ENCODE assay signal across 1 cellular context in the genomic region with DNA sequence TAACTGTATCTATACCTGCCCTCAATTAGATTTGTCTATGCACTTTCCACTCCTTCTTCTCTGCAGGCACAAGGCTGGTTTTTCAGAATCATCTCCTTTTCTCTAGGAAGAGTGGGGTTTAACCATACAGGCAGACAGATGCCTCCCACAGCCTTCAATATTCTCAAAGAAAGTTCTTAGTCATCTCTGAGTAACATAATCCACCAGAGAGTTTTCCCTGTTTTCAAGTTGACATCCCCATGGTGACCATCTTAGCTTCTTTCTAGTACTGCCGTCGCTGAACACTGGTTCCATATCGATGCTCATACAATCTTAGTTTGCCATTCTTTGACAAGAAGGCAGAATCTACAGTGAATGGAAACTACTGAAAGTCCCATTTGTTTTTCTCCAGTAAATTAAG.
A peak's percentile ranks its signal among the peaks of the same experiment; 100 is the strongest.
TF ChIP-seq lines count a peak whose summit lies in the region.

No MANE protein-coding gene starts in this region.

TF ChIP-seq in K562, 482 proteins besides CTCF, POLR2A, EP300 and RAD21 (continued from another document):
- TF ChIP-seq RFX1 (IDR thresholded peaks at IDR 0.05): peak; percentile 17
TF ChIP-seq in K562: peak in this region for 1.
